In genomic region chr1:41408691-41409090, GRCh38 we compare ENCODE assay signal across 35 cellular contexts. TPM values are rescaled to one million over a fixed set of nuclear protein-coding genes. Genes with fewer than 3 reads are reported as not detected.
"Had no signal": no experiment of that assay in that cellular context is flagged by ENCODE, and none has a peak within 500 bp of the region (broad histone marks: within the 10 kb centered on the region; RNA-seq: fewer than 3 reads in every experiment).

No MANE protein-coding gene starts in this region.

- H3K4me1 Mint-ChIP-seq: activated naive CD4-positive, alpha-beta T cell treated with anti-CD3 and anti-CD28 coated beads, Interleukin-2, amount 50 U/mL, for 24 hours; activated naive CD8-positive, alpha-beta T cell treated with anti-CD3 and anti-CD28 coated beads for 36 hours; T-helper 17 cell had no signal

- H3K27ac Mint-ChIP-seq: activated CD8-positive, alpha-beta T cell treated with anti-CD3 and anti-CD28 coated beads for 36 hours; activated naive CD4-positive, alpha-beta T cell treated with anti-CD3 and anti-CD28 coated beads for 36 hours; activated naive CD4-positive, alpha-beta T cell treated with anti-CD3 and anti-CD28 coated beads, Interleukin-2, amount 50 U/mL, for 24 hours; activated naive CD8-positive, alpha-beta T cell treated with anti-CD3 and anti-CD28 coated beads for 36 hours; activated naive CD8-positive, alpha-beta T cell treated with anti-CD3 and anti-CD28 coated beads, Interleukin-2, amount 50 U/mL, for 24 hours; activated T-helper 2 cell treated with anti-CD3 and anti-CD28 coated beads, Interferon-gamma antibody, Interleukin-2, Interleukin-4, amounts not matched to agents 10 μg/mL and 5 μg/mL and 100 μg/mL, durations not matched to agents 14 hours and 24 hours and 36 hours; dendritic cell treated with granulocyte-macrophage colony-stimulating factor and Interleukin-4, amounts not matched to agents 40 ng/mL and 50 ng/mL, for 4 days; endodermal cell; T-helper 17 cell; T-helper 2 cell treated with Interferon-gamma antibody and Interleukin-4, amounts not matched to agents 5 μg/mL and 100 μg/mL, for 36 hours had no signal

- H3K9me3 ChIP-seq: adrenal gland, body of pancreas, breast epithelium, gastrocnemius medialis had no signal

- ATAC-seq: activated CD8-positive, alpha-beta T cell treated with anti-CD3 and anti-CD28 coated beads for 36 hours; activated naive CD8-positive, alpha-beta T cell treated with anti-CD3 and anti-CD28 coated beads, Interleukin-2, amount 50 U/mL, for 24 hours; activated T-cell treated with anti-CD3 and anti-CD28 coated beads, Interleukin-2, amount 50 U/mL, for 4 hours; body of pancreas; esophagus mucosa; foreskin keratinocyte; gastrocnemius medialis; T-helper 17 cell had no signal

- H3K36me3 ChIP-seq: adrenal gland, breast epithelium, cardiac muscle cell, gastrocnemius medialis had no signal

- H3K27me3 ChIP-seq: body of pancreas, breast epithelium, cardiac muscle cell had no signal

- DNase-seq: activated CD4-positive, alpha-beta T cell treated with anti-CD3 and anti-CD28 coated beads for 48 hours; activated CD4-positive, alpha-beta T cell treated with anti-CD3 and anti-CD28 coated beads, Interleukin-2, amount 50 U/mL, for 1 hour; activated CD4-positive, alpha-beta T cell treated with anti-CD3 and anti-CD28 coated beads, Interleukin-2, amount 50 U/mL, for 48 hours; activated CD4-positive, CD25-positive, alpha-beta regulatory T cell; activated CD4-positive, CD25-positive, alpha-beta regulatory T cell treated with anti-CD3 and anti-CD28 coated beads, Interleukin-2, amount 50 U/mL, for 72 hours; activated CD8-positive, alpha-beta memory T cell treated with anti-CD3 and anti-CD28 coated beads for 24 hours; activated CD8-positive, alpha-beta T cell treated with anti-CD3 and anti-CD28 coated beads for 36 hours; activated effector memory CD4-positive, alpha-beta T cell treated with anti-CD3 and anti-CD28 coated beads, Interleukin-2, amount 50 U/mL, for 16 hours; activated naive CD4-positive, alpha-beta T cell treated with anti-CD3 and anti-CD28 coated beads for 36 hours; activated naive CD8-positive, alpha-beta T cell treated with anti-CD3 and anti-CD28 coated beads for 36 hours; activated naive CD8-positive, alpha-beta T cell treated with anti-CD3 and anti-CD28 coated beads, Interleukin-2, amount 50 U/mL, for 24 hours; activated T-cell treated with anti-CD3 and anti-CD28 coated beads, Interleukin-2, amount 50 U/mL, for 4 hours; adrenal gland; amygdala; aorta; body of pancreas; central memory CD4-positive, alpha-beta T cell; cerebellar nuclear complex; dorsolateral prefrontal cortex; effector memory CD4-positive, alpha-beta T cell; endodermal cell; foreskin keratinocyte; gastrocnemius medialis; glutamatergic neuron; T-helper 1 cell; T-helper 17 cell; T1000 had no signal

- H3K4me3 ChIP-seq: adrenal gland, body of pancreas, breast epithelium, cardiac muscle cell, coronary artery, dorsolateral prefrontal cortex, gastrocnemius medialis had no signal

- H3K27ac ChIP-seq: adrenal gland, body of pancreas, breast epithelium, cardiac muscle cell, coronary artery, dorsolateral prefrontal cortex, foreskin keratinocyte, gastrocnemius medialis had no signal

- H3K9me3 Mint-ChIP-seq: activated CD8-positive, alpha-beta T cell treated with anti-CD3 and anti-CD28 coated beads for 36 hours; activated naive CD4-positive, alpha-beta T cell treated with anti-CD3 and anti-CD28 coated beads, Interleukin-2, amount 50 U/mL, for 24 hours; activated naive CD8-positive, alpha-beta T cell treated with anti-CD3 and anti-CD28 coated beads for 36 hours; activated naive CD8-positive, alpha-beta T cell treated with anti-CD3 and anti-CD28 coated beads, Interleukin-2, amount 50 U/mL, for 24 hours; activated T-cell treated with anti-CD3 and anti-CD28 coated beads, Interleukin-2, amount 50 U/mL, for 4 hours; activated T-helper 2 cell treated with anti-CD3 and anti-CD28 coated beads, Interferon-gamma antibody, Interleukin-2, Interleukin-4, amounts not matched to agents 10 μg/mL and 5 μg/mL and 100 μg/mL, durations not matched to agents 14 hours and 24 hours and 36 hours; dendritic cell treated with granulocyte-macrophage colony-stimulating factor and Interleukin-4, amounts not matched to agents 40 ng/mL and 50 ng/mL, for 4 days; endodermal cell; T-helper 2 cell treated with Interferon-gamma antibody and Interleukin-4, amounts not matched to agents 5 μg/mL and 100 μg/mL, for 36 hours had no signal

- H3K4me3 Mint-ChIP-seq: activated CD8-positive, alpha-beta T cell treated with anti-CD3 and anti-CD28 coated beads for 36 hours; activated naive CD4-positive, alpha-beta T cell treated with anti-CD3 and anti-CD28 coated beads for 36 hours; activated naive CD4-positive, alpha-beta T cell treated with anti-CD3 and anti-CD28 coated beads, Interleukin-2, amount 50 U/mL, for 24 hours; activated naive CD8-positive, alpha-beta T cell treated with anti-CD3 and anti-CD28 coated beads for 36 hours; activated naive CD8-positive, alpha-beta T cell treated with anti-CD3 and anti-CD28 coated beads, Interleukin-2, amount 50 U/mL, for 24 hours; activated T-cell treated with anti-CD3 and anti-CD28 coated beads, Interleukin-2, amount 50 U/mL, for 4 hours; dendritic cell treated with granulocyte-macrophage colony-stimulating factor and Interleukin-4, amounts not matched to agents 40 ng/mL and 50 ng/mL, for 4 days; endodermal cell; T-helper 17 cell; T-helper 2 cell treated with Interferon-gamma antibody and Interleukin-4, amounts not matched to agents 5 μg/mL and 100 μg/mL, for 36 hours had no signal

- H3K36me3 Mint-ChIP-seq: activated naive CD4-positive, alpha-beta T cell treated with anti-CD3 and anti-CD28 coated beads, Interleukin-2, amount 50 U/mL, for 24 hours; activated naive CD8-positive, alpha-beta T cell treated with anti-CD3 and anti-CD28 coated beads for 36 hours had no signal

- H3K4me1 ChIP-seq: adrenal gland, body of pancreas, breast epithelium, foreskin keratinocyte, gastrocnemius medialis had no signal

RNA-seq across cellular contexts. Expression of gene FOXO6, which starts 47.5 kb away (rescaled TPM):
- total RNA-seq: esophagus mucosa had no signal
